In genomic region chr13:100588350-100589177, GRCh38 we compare ENCODE assay signal across 8 cellular contexts. TPM values are rescaled to one million over a fixed set of nuclear protein-coding genes. Genes with fewer than 3 reads are reported as not detected.
DNase-seq lines count a peak whose midpoint lies in the region; FAIRE-seq and TF ChIP-seq lines count a peak whose summit lies in the region.

Gene GGACT, minus strand, starts transcription at chr13:100588789. Its CDS starts 56,198 bp downstream, at chr13:100532591.

- peak; percentile 26; the same call in 1 of the 2 replicates for TF ChIP-seq POLR2A in H54 (IDR thresholded peaks at IDR 0.05; ENCODE audit: low read depth, low read length)

- H3K4me1 ChIP-seq in skeletal muscle tissue (ENCODE audit: control insufficient read depth in 3 of 3, insufficient read depth in 3 of 3, low read length in 3 of 3): peaks cover 4 to 7% (median 5%) of the 10 kb centered on the region in 3 donors

- in situ Hi-C loops in astrocyte of the spinal cord (cut with HindIII; ENCODE audit: low sequenced_read_pairs): no loop called here

- FAIRE-seq in H54 (lab: Jason Lieb, UNC): no peak

- DNase-seq in H54 (ENCODE audit: insufficient read length, low spot score) (peak; percentile 81), LNCaP clone FGC (ENCODE audit: low read depth) (no peak), T-helper 2 cell (peak; percentile 70 to 89 (median 74)), astrocyte of the spinal cord (ENCODE audit: low read depth, low spot score) (peak; percentile 49), GOT3 (lab: John Stamatoyannopoulos, UW) (no peak)

- no peak within 1 kb of the TSS for H3K4me3 ChIP-seq in LNCaP clone FGC (ENCODE audit: low read depth, low read length)
- H3K4me3 ChIP-seq in astrocyte of the spinal cord (ENCODE audit: low read depth, low read length): peak within 1 kb of the TSS; percentile 48
- H3K4me3 ChIP-seq in iPS-11a (ENCODE audit: low read depth, low read length): peak within 1 kb of the TSS; percentile 62
- H3K4me3 ChIP-seq in skeletal muscle tissue (ENCODE audit: low read length in 3 of 3): peak within 1 kb of the TSS; percentile 70 to 78 (median 74)

- peak within 1 kb of the TSS; percentile 3 for H3K27ac ChIP-seq in skeletal muscle tissue (ENCODE audit: low read depth, low read length)

- TF ChIP-seq CTCF in GM12872 (IDR thresholded peaks at IDR 0.05; ENCODE audit: insufficient read depth, low read depth, low read length) (peak; percentile 71; the same call in 2 of the 3 replicates), LNCaP clone FGC (IDR thresholded peaks at IDR 0.05; ENCODE audit: control insufficient read depth, extremely low read depth, insufficient read depth) (0 out of 2 replicates have a peak, but pooled peaks have one; percentile 18), astrocyte of the spinal cord (IDR thresholded peaks at IDR 0.05; ENCODE audit: low read depth, low read length) (peak; percentile 50)

- no peaks in the 10 kb centered on the region for H3K27me3 ChIP-seq in skeletal muscle tissue (ENCODE audit: control insufficient read depth in 3 of 3, insufficient read depth in 3 of 3, low read length in 3 of 3)

- no peaks in the 10 kb centered on the region for H3K36me3 ChIP-seq in skeletal muscle tissue (ENCODE audit: control insufficient read depth in 3 of 3, insufficient read depth in 3 of 3, low read length in 3 of 3)

- no peaks in the 10 kb centered on the region for H3K9me3 ChIP-seq in skeletal muscle tissue (ENCODE audit: control insufficient read depth in 3 of 3, low read length in 3 of 3)

- H3K9ac ChIP-seq in skeletal muscle tissue (ENCODE audit: low read depth in 1 of 3, low read length in 3 of 3): peak within 1 kb of the TSS; percentile 63 to 89 (median 77)

RNA-seq across cellular contexts. Expression of gene GGACT, which starts in this region (rescaled TPM):
- total RNA-seq in skeletal muscle tissue: 3.7 TPM

Comparison
In these comparisons a context has a peak if more than half of its experiments do, and no peak if none do; other contexts are left out.
1. CTCF ChIP-seq: peak in every context shown above with its lines; median percentile 71 in GM12872; 50 in astrocyte of the spinal cord; 18 in LNCaP clone FGC.
2. DNase-seq: peak in H54 (single experiment), T-helper 2 cell (5 of 5) and astrocyte of the spinal cord (single experiment); none in LNCaP clone FGC (single experiment) and GOT3 (single experiment).